Comparison of ENCODE assay signal across 31 cellular contexts in genomic region chr13:67106502-67107057, GRCh38.
"Had no signal": no experiment of that assay in that cellular context is flagged by ENCODE, and none has a peak within 500 bp of the region (broad histone marks: within the 10 kb centered on the region; RNA-seq: fewer than 3 reads in every experiment).

No MANE protein-coding gene starts in this region.

- H3K9me3 ChIP-seq: esophagus muscularis mucosa, mucosa of descending colon, ovary, prostate gland, thoracic aorta had no signal

- H3K27ac ChIP-seq: brain microvascular endothelial cell, esophagus muscularis mucosa, foreskin keratinocyte, heart left ventricle, ovary, prostate gland, thoracic aorta had no signal

- H3K36me3 Mint-ChIP-seq: activated CD4-positive, alpha-beta memory T cell treated with anti-CD3 and anti-CD28 coated beads for 36 hours; immature natural killer cell had no signal

- H3K4me3 ChIP-seq: esophagus muscularis mucosa, heart left ventricle, lung, mucosa of descending colon, ovary, prostate gland, smooth muscle cell, thoracic aorta had no signal

- ATAC-seq: activated T-cell treated with anti-CD3 and anti-CD28 coated beads, Interleukin-2, amount 50 U/mL, for 4 hours; activated T-helper 17 cell treated with anti-CD3 and anti-CD28 coated beads, Interleukin-2, amount 50 U/mL, for 72 hours; foreskin keratinocyte; left colon; mucosa of descending colon; SK-N-SH treated with all-trans-retinoic acid at 6 μM for 48 hours had no signal

- H3K27me3 Mint-ChIP-seq: activated CD4-positive, alpha-beta memory T cell treated with anti-CD3 and anti-CD28 coated beads for 36 hours; activated CD4-positive, alpha-beta T cell treated with anti-CD3 and anti-CD28 coated beads, Interleukin-2, amount 10 ng/mL, durations not matched to agents 24 days and 14 days; activated T-helper 17 cell treated with anti-CD3 and anti-CD28 coated beads, Interleukin-2, amount 50 U/mL, for 72 hours; dendritic cell treated with granulocyte-macrophage colony-stimulating factor and Interleukin-4, amounts not matched to agents 40 ng/mL and 50 ng/mL, for 4 days had no signal

- H3K4me3 Mint-ChIP-seq: activated CD4-positive, alpha-beta memory T cell treated with anti-CD3 and anti-CD28 coated beads for 36 hours; activated CD4-positive, alpha-beta T cell treated with anti-CD3 and anti-CD28 coated beads, Interleukin-2, amount 10 ng/mL, durations not matched to agents 24 days and 14 days; activated T-cell treated with anti-CD3 and anti-CD28 coated beads, Interleukin-2, amount 50 U/mL, for 4 hours; activated T-helper 17 cell treated with anti-CD3 and anti-CD28 coated beads, Interleukin-2, amount 50 U/mL, for 72 hours; dendritic cell treated with granulocyte-macrophage colony-stimulating factor and Interleukin-4, amounts not matched to agents 40 ng/mL and 50 ng/mL, for 4 days; immature natural killer cell; nephron progenitor cell had no signal

- H3K36me3 ChIP-seq: brain microvascular endothelial cell, esophagus muscularis mucosa, heart left ventricle, ovary, prostate gland, thoracic aorta had no signal

- H3K27me3 ChIP-seq: brain microvascular endothelial cell, esophagus muscularis mucosa, foreskin keratinocyte, heart left ventricle, ovary had no signal

- H3K4me1 ChIP-seq: foreskin keratinocyte, prostate gland had no signal

- H3K27ac Mint-ChIP-seq: activated CD4-positive, alpha-beta memory T cell treated with anti-CD3 and anti-CD28 coated beads for 36 hours; activated CD4-positive, alpha-beta T cell treated with anti-CD3 and anti-CD28 coated beads, Interleukin-2, amount 10 ng/mL, durations not matched to agents 24 days and 14 days; activated T-helper 17 cell treated with anti-CD3 and anti-CD28 coated beads, Interleukin-2, amount 50 U/mL, for 72 hours; dendritic cell treated with granulocyte-macrophage colony-stimulating factor and Interleukin-4, amounts not matched to agents 40 ng/mL and 50 ng/mL, for 4 days; immature natural killer cell; nephron progenitor cell had no signal

- H3K4me1 Mint-ChIP-seq: activated CD4-positive, alpha-beta T cell treated with anti-CD3 and anti-CD28 coated beads, Interleukin-2, amount 10 ng/mL, durations not matched to agents 24 days and 14 days; activated T-helper 17 cell treated with anti-CD3 and anti-CD28 coated beads, Interleukin-2, amount 50 U/mL, for 72 hours; immature natural killer cell; nephron progenitor cell had no signal

- DNase-seq: activated CD4-positive, alpha-beta memory T cell treated with anti-CD3 and anti-CD28 coated beads for 36 hours; activated CD4-positive, alpha-beta T cell treated with anti-CD3 and anti-CD28 coated beads, Interleukin-2, amount 10 ng/mL, durations not matched to agents 24 days and 14 days; activated CD4-positive, CD25-positive, alpha-beta regulatory T cell treated with anti-CD3 and anti-CD28 coated beads, Interleukin-2, amount 50 U/mL, for 72 hours; activated gamma-delta T cell treated with Interleukin-2 at 50 U/mL for 16 hours; activated naive CD4-positive, alpha-beta T cell treated with anti-CD3 and anti-CD28 coated beads, Interleukin-2, amount 50 U/mL, for 16 hours; activated T-cell treated with anti-CD3 and anti-CD28 coated beads, Interleukin-2, amount 50 U/mL, for 4 hours; amniotic stem cell; brain microvascular endothelial cell; caudate nucleus; effector CD4-positive, alpha-beta T cell; foreskin keratinocyte; hypothalamus; immature natural killer cell; left colon; mesendoderm; mucosa of descending colon; nephron progenitor cell; ovary; retina; stimulated activated CD4-positive, alpha-beta T cell treated with anti-CD3 and anti-CD28 coated beads, Interleukin-15, amount 100 ng/mL, for 24 hours; stimulated activated naive CD4-positive, alpha-beta T cell treated with Interleukin-2 at 50 U/mL for 16 hours; T-helper 2 cell had no signal

- H3K9me3 Mint-ChIP-seq: activated CD4-positive, alpha-beta T cell treated with anti-CD3 and anti-CD28 coated beads, Interleukin-2, amount 10 ng/mL, durations not matched to agents 24 days and 14 days; activated T-cell treated with anti-CD3 and anti-CD28 coated beads, Interleukin-2, amount 50 U/mL, for 4 hours; activated T-helper 17 cell treated with anti-CD3 and anti-CD28 coated beads, Interleukin-2, amount 50 U/mL, for 72 hours had no signal
